In genomic region chr2:157751462-157752058, GRCh38 we compare ENCODE assay signal across 9 cellular contexts.
DNase-seq lines count a peak whose midpoint lies in the region; ATAC-seq, FAIRE-seq and TF ChIP-seq lines count a peak whose summit lies in the region.
"Had no signal": no experiment of that assay in that cellular context is flagged by ENCODE, and none has a peak within 500 bp of the region (broad histone marks: within the 10 kb centered on the region; RNA-seq: fewer than 3 reads in every experiment).

No MANE protein-coding gene starts in this region.

- H3K4me2 ChIP-seq in mammary epithelial cell (ENCODE audit: insufficient read depth, low read depth, low read length): peak overlapping the region; percentile 10

- TF ChIP-seq CTCF in mammary epithelial cell (conservative IDR thresholded peaks at IDR 0.05 in 1 of 2, IDR thresholded peaks at IDR 0.05 in 1 of 2; ENCODE audit: extremely low read depth in 1 of 2, insufficient read depth in 1 of 2, low read depth in 1 of 2, low read length in 2 of 2): no peak

- peak overlapping the region; percentile 35 for H2AFZ ChIP-seq in mammary epithelial cell (ENCODE audit: low read depth, low read length)

- H3K36me3 ChIP-seq in mammary epithelial cell (ENCODE audit: insufficient read depth, low read length): no peaks in the 10 kb centered on the region

- H4K20me1 ChIP-seq in mammary epithelial cell (ENCODE audit: insufficient read depth, low read length): no peaks in the 10 kb centered on the region

- peaks cover 16% of the 10 kb centered on the region for H3K4me1 ChIP-seq in mammary epithelial cell (ENCODE audit: insufficient read depth, low read length)

- H3K79me2 ChIP-seq in mammary epithelial cell (ENCODE audit: insufficient read depth, low read length): peaks cover 10% of the 10 kb centered on the region

- ATAC-seq in HG02642 (IDR thresholded peaks at IDR 0.05; ENCODE audit: poor library complexity, unreplicated experiment) (peak; percentile 75), HG03196 (IDR thresholded peaks at IDR 0.05; ENCODE audit: unreplicated experiment) (no peak)

- intact Hi-C loops in mammary epithelial cell (cut with micrococcal nuclease): loop anchor here (10.0 kb wide), 1 partner anchor 127 kb away; the partner anchor contains the start of gene ACVR1C

- H3K27me3 ChIP-seq in mammary epithelial cell (ENCODE audit: insufficient read depth, low read length): no peaks in the 10 kb centered on the region

- WGBS in mammary epithelial cell (ENCODE audit: low coverage, missing lambda C conversion rate): 39% methylated on average over 6 of the region's 6 CpGs

- H3K9me3 ChIP-seq in mammary epithelial cell (replicated peaks; ENCODE audit: insufficient read depth, low read length): no peaks in the 10 kb centered on the region

- DNase-seq in GM18507 (ENCODE audit: extremely low spot score, insufficient read length, low read depth): no peak
- peak; percentile 92 for DNase-seq in OCI-M1 (lab: John Stamatoyannopoulos, UW)
- peak; percentile 95 for DNase-seq in mammary epithelial cell
- DNase-seq in stimulated activated CD8-positive, alpha-beta memory T cell treated with anti-CD3 and anti-CD28 coated beads, Interleukin-4, amount 100 ng/mL, for 24 hours (ENCODE audit: low read depth): peak; percentile 10
- no peak for DNase-seq in DMS79 treated with DMSO at 0.1 percent for 48 hours (lab: John Stamatoyannopoulos, UW)
- DNase-seq in activated CD4-positive, CD25-positive, alpha-beta regulatory T cell treated with anti-CD3 and anti-CD28 coated beads, Interleukin-2, amount 50 U/mL, for 72 hours: no peak

- dilution Hi-C loops in mammary epithelial cell (cut with HindIII; ENCODE audit: low sequenced_read_pairs): no loop called here

- CTCF ChIA-PET in mammary epithelial cell (lab: Charles Lee; ENCODE audit: low non-redundant PET): interaction anchor here (0.6 kb wide), 2 partner anchors 123 to 269 kb away, joined by 4 to 5 read pairs; partner anchors contain the start of gene ACVR1C

- peak overlapping the region; percentile 58 for H3K27ac ChIP-seq in mammary epithelial cell (ENCODE audit: insufficient read depth, low read depth, low read length)

- H3K4me3 ChIP-seq in mammary epithelial cell (replicated peaks in 1 of 3; ENCODE audit: insufficient read depth in 1 of 3, low read depth in 2 of 3, low read length in 3 of 3): no peak overlapping the region

- BruUV-seq in mammary epithelial cell (replicated peaks; lab: Mats Ljungman, UMichigan): no TSS peak

- H3K9ac ChIP-seq in mammary epithelial cell (ENCODE audit: insufficient read depth, low read length): no peak overlapping the region

- FAIRE-seq in GM18507 (lab: Jason Lieb, UNC): peak; percentile 42
- FAIRE-seq: endometrium had no signal

- in situ Hi-C loops in mammary epithelial cell (cut with MboI; ENCODE audit: low sequenced_read_pairs in 2 of 2): no loop called here

Comparison
In these comparisons a context has a peak if more than half of its experiments do, and no peak if none do; other contexts are left out.
1. DNase-seq: peak in OCI-M1 (single experiment), mammary epithelial cell (single experiment) and stimulated activated CD8-positive, alpha-beta memory T cell treated with anti-CD3 and anti-CD28 coated beads, Interleukin-4, amount 100 ng/mL, for 24 hours (single experiment); none in GM18507 (single experiment), DMS79 treated with DMSO at 0.1 percent for 48 hours (single experiment) and activated CD4-positive, CD25-positive, alpha-beta regulatory T cell treated with anti-CD3 and anti-CD28 coated beads, Interleukin-2, amount 50 U/mL, for 72 hours (single experiment).